Comparison of ENCODE assay signal across 18 cellular contexts in genomic region chr1:84168783-84169182, GRCh38.
"Had no signal": no experiment of that assay in that cellular context is flagged by ENCODE, and none has a peak within 500 bp of the region (broad histone marks: within the 10 kb centered on the region; RNA-seq: fewer than 3 reads in every experiment).

No MANE protein-coding gene starts in this region.

- H3K36me3 Mint-ChIP-seq: mesothelial cell of epicardium had no signal

- H3K9me3 ChIP-seq: esophagus squamous epithelium, lower lobe of right lung, psoas muscle, tibial artery, uterus had no signal

- H3K27ac Mint-ChIP-seq: activated CD4-positive, alpha-beta T cell treated with anti-CD3 and anti-CD28 coated beads, Interleukin-2, amount 10 ng/mL, durations not matched to agents 24 days and 14 days; activated T-helper 2 cell treated with anti-CD3 and anti-CD28 coated beads, Interferon-gamma antibody, Interleukin-2, Interleukin-4, amounts not matched to agents 10 μg/mL and 5 μg/mL and 100 μg/mL, durations not matched to agents 14 hours and 24 hours and 36 hours had no signal

- H3K27me3 Mint-ChIP-seq: activated CD4-positive, alpha-beta T cell treated with anti-CD3 and anti-CD28 coated beads, Interleukin-2, amount 10 ng/mL, durations not matched to agents 24 days and 14 days had no signal

- H3K4me3 ChIP-seq: esophagus squamous epithelium, lower lobe of right lung, psoas muscle, tibial artery, uterus had no signal

- H3K4me1 ChIP-seq: lower lobe of right lung, uterus had no signal

- H3K9me3 Mint-ChIP-seq: activated T-helper 2 cell treated with anti-CD3 and anti-CD28 coated beads, Interferon-gamma antibody, Interleukin-2, Interleukin-4, amounts not matched to agents 10 μg/mL and 5 μg/mL and 100 μg/mL, durations not matched to agents 14 hours and 24 hours and 36 hours; mesothelial cell of epicardium had no signal

- H3K36me3 ChIP-seq: esophagus squamous epithelium, lower lobe of right lung, tibial artery, uterus had no signal

- ATAC-seq: lower lobe of right lung; psoas muscle; right cardiac atrium; SK-N-SH treated with all-trans-retinoic acid at 6 μM for 48 hours; stimulated activated naive CD8-positive, alpha-beta T cell treated with anti-CD3 and anti-CD28 coated beads, Interleukin-15, Interleukin-2, amounts not matched to agents 100 U/mL and 50 U/mL, for 24 hours had no signal

- H3K4me3 Mint-ChIP-seq: activated CD4-positive, alpha-beta T cell treated with anti-CD3 and anti-CD28 coated beads, Interleukin-2, amount 10 ng/mL, durations not matched to agents 24 days and 14 days; mesothelial cell of epicardium had no signal

- H3K27me3 ChIP-seq: esophagus squamous epithelium, tibial artery, uterus had no signal

- H3K27ac ChIP-seq: esophagus squamous epithelium, lower lobe of right lung, psoas muscle, tibial artery, uterus had no signal

- DNase-seq: activated CD4-positive, alpha-beta T cell treated with anti-CD3 and anti-CD28 coated beads, Interleukin-2, amount 10 ng/mL, durations not matched to agents 24 days and 14 days; activated naive CD4-positive, alpha-beta T cell treated with Interleukin-2 at 50 U/mL for 16 hours; dermis blood vessel endothelial cell; effector memory CD4-positive, alpha-beta T cell; esophagus squamous epithelium; lower lobe of right lung; psoas muscle; right cardiac atrium; stimulated activated CD4-positive, alpha-beta T cell treated with anti-CD3 and anti-CD28 coated beads, Interleukin-2, amount 100 ng/mL, for 24 hours; stimulated activated naive CD8-positive, alpha-beta T cell treated with anti-CD3 and anti-CD28 coated beads, Interleukin-15, Interleukin-2, amounts not matched to agents 100 U/mL and 50 U/mL, for 24 hours; substantia nigra; T-helper 1 cell; T1000; tibial artery; uterus had no signal
